Comparison of ENCODE assay signal across 18 cellular contexts in the genomic region with DNA sequence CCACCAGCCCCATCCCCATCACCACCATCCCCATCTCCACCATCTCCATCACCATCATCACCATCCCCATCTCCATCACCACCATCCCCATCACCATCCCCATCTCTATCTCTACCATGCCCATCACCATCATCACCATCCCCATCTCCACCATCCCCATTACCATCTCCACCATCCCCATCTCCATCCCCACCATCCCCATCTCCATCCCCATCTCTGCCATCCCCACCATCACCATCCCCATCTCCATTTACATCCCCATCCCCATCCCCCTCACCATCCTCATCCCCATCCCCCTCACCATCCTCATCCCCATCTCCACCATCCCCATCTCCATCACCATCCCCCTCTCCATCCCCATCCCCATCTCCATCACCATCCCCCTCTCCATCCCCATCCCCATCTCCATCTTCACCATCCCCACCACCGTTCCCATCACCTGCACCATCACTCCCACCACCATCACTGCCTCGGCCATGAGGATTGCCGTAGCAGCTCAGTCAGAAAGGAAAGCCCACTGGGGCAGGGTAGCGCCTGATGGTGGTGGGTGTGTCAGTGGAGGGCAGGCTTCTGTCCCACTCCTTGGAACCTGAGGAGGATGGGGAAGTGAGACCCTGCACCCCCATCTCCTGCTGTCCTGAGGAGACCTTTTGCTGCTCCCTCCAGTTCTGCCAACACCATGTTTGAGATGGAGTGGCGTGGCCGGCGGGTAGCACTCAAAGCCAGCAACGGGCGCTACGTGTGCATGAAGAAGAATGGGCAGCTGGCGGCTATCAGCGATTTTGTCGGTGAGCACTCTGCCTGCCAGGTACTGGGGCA. TPM values are rescaled to one million over a fixed set of nuclear protein-coding genes. Genes with fewer than 3 reads are reported as not detected.
DNase-seq lines count a peak whose midpoint lies in the region; ATAC-seq, FAIRE-seq and TF ChIP-seq lines count a peak whose summit lies in the region.
"Had no signal": no experiment of that assay in that cellular context is flagged by ENCODE, and none has a peak within 500 bp of the region (broad histone marks: within the 10 kb centered on the region; RNA-seq: fewer than 3 reads in every experiment).

No MANE protein-coding gene starts in this region.

- H2BK15ac ChIP-seq in IMR-90 (ENCODE audit: low read depth, low read length) = no peak overlapping the region

- H3K36me3 ChIP-seq in HepG2 (replicated peaks in 1 of 2; ENCODE audit: control insufficient read depth in 1 of 2, insufficient read depth in 2 of 2, low read length in 2 of 2) = peaks cover 0 to 5% of the 10 kb centered on the region in 2 experiments; a peak in 3 of 5 replicates
- peaks cover 0 to 8% (median 2%) of the 10 kb centered on the region in 4 donors for H3K36me3 ChIP-seq in right lobe of liver
- H3K36me3 ChIP-seq in IMR-90 (ENCODE audit: control insufficient read depth, insufficient read depth, low read length) = peaks cover 11% of the 10 kb centered on the region; the same call in 1 of the 2 replicates
- H3K36me3 ChIP-seq in body of pancreas (replicated peaks in 1 of 2; ENCODE audit: insufficient read depth in 1 of 2, low read depth in 2 of 2) = peaks cover 0 to 2% of the 10 kb centered on the region in 2 donors

- peaks cover 13% of the 10 kb centered on the region for H3K4me1 ChIP-seq in HepG2 (ENCODE audit: insufficient read depth, low read length)
- no peaks in the 10 kb centered on the region for H3K4me1 ChIP-seq in right lobe of liver
- no peaks in the 10 kb centered on the region for H3K4me1 ChIP-seq in IMR-90 (ENCODE audit: control insufficient read depth, insufficient read depth, low read length)
- H3K4me1 ChIP-seq in body of pancreas = peaks cover 47% of the 10 kb centered on the region
- H3K4me1 ChIP-seq: HAP-1 had no signal

- H3K18ac ChIP-seq in IMR-90 (ENCODE audit: low read depth, low read length) = no peak overlapping the region

- TF ChIP-seq RAD21 in HepG2 (CRISPR knock-in tag; IDR thresholded peaks at IDR 0.05) = no peak
- TF ChIP-seq RAD21 in IMR-90 (IDR thresholded peaks at IDR 0.05; ENCODE audit: low read length) = no peak

- CTCF ChIA-PET in HepG2 (lab: Yijun Ruan, JAX; ENCODE audit: low intra/inter-chr PET ratio, low total read pairs) = no interaction called here
- CTCF ChIA-PET in IMR-90 (lab: Yijun Ruan, JAX) = no interaction called here

- no peak overlapping the region for H3K4ac ChIP-seq in IMR-90 (ENCODE audit: low read depth, low read length)

- no peak overlapping the region for H4K8ac ChIP-seq in IMR-90 (ENCODE audit: low read depth in 2 of 2, low read length in 2 of 2)

- no peak overlapping the region for H3K27ac ChIP-seq in HepG2 (ENCODE audit: extremely low read length, insufficient read depth, low read length)
- no peak overlapping the region for H3K27ac ChIP-seq in right lobe of liver
- no peak overlapping the region for H3K27ac ChIP-seq in IMR-90 (ENCODE audit: insufficient read depth, low read length)
- H3K27ac ChIP-seq in body of pancreas = peak overlapping the region; percentile 75 to 91 (median 90)
- H3K27ac ChIP-seq: C4-2B, HL-60 had no signal

- dilution Hi-C loops in IMR-90 (cut with HindIII; ENCODE audit: low sequenced_read_pairs, unreplicated experiment) = no loop called here

- H3K9ac ChIP-seq in HepG2 (ENCODE audit: insufficient read depth, low read depth, low read length) = no peak overlapping the region
- H3K9ac ChIP-seq in IMR-90 (ENCODE audit: low read depth, low read length) = no peak overlapping the region

- no peaks in the 10 kb centered on the region for H3K27me3 ChIP-seq in HepG2 (ENCODE audit: control insufficient read depth in 1 of 2, insufficient read depth in 2 of 2, low read length in 2 of 2)
- H3K27me3 ChIP-seq in right lobe of liver = no peaks in the 10 kb centered on the region
- H3K27me3 ChIP-seq in IMR-90 (ENCODE audit: control insufficient read depth, insufficient read depth, low read length) = peaks cover 10% of the 10 kb centered on the region; the same call in 1 of the 2 replicates
- no peaks in the 10 kb centered on the region for H3K27me3 ChIP-seq in body of pancreas

- peak overlapping the region; percentile 87 for H2AK9ac ChIP-seq in IMR-90 (replicated peaks; ENCODE audit: low read depth, low read length, poor library complexity)

- H4K20me1 ChIP-seq in HepG2 (ENCODE audit: insufficient read depth, low read length) (no peaks in the 10 kb centered on the region), IMR-90 (ENCODE audit: insufficient read depth, low read length) (peaks cover 7% of the 10 kb centered on the region; the same call in 1 of the 2 replicates)

- H2BK20ac ChIP-seq in IMR-90 (ENCODE audit: low read depth, low read length) = no peak overlapping the region

- no peak overlapping the region for H3K14ac ChIP-seq in IMR-90 (replicated peaks; ENCODE audit: low read depth, low read length)

- H3K56ac ChIP-seq in IMR-90 (ENCODE audit: extremely low read depth, insufficient read depth, low read length) = no peak overlapping the region

- POLR2A ChIA-PET in HepG2 (lab: Yijun Ruan, JAX) = no interaction called here
- POLR2A ChIA-PET in IMR-90 (lab: Charles Lee; ENCODE audit: unreplicated experiment) = interaction anchor here (0.6 kb wide), 2 partner anchors 24 to 287 kb away, joined by 3 to 10 read pairs; no protein-coding TSS in a partner anchor

- intact Hi-C loops in HepG2 (cut with micrococcal nuclease; ENCODE audit: unreplicated experiment) = no loop called here
- intact Hi-C loops in right lobe of liver (cut with DNase I) = loop anchor here in 1 of 2 donors (10.0 kb wide), 1 partner anchor 59 kb away; no protein-coding TSS in a partner anchor
- intact Hi-C loops in IMR-90 (cut with micrococcal nuclease) = no loop called here
- intact Hi-C loops in body of pancreas (cut with DNase I) = no loop called here

- TF ChIP-seq CTCF in HepG2 (CRISPR knock-in tag; IDR thresholded peaks at IDR 0.05) (no peak), right lobe of liver (IDR thresholded peaks at IDR 0.05) (no peak), IMR-90 (conservative IDR thresholded peaks at IDR 0.05; ENCODE audit: low read depth, low read length) (no peak), body of pancreas (IDR thresholded peaks at IDR 0.05) (no peak)

- no peak overlapping the region for H3K23ac ChIP-seq in IMR-90 (ENCODE audit: low read depth, low read length)

- no peaks in the 10 kb centered on the region for H3K79me2 ChIP-seq in HepG2 (ENCODE audit: insufficient read depth, low read length)

- H3K9me1 ChIP-seq in IMR-90 (ENCODE audit: insufficient read depth, low read length) = no peaks in the 10 kb centered on the region

- in situ Hi-C loops in HepG2 (cut with HindIII; ENCODE audit: extremely low pct_ligation_motif_present, low pct_unique_long_range_greater_than_20kb) = no loop called here
- in situ Hi-C loops in IMR-90 (cut with MboI; ENCODE audit: low sequenced_read_pairs) = no loop called here

- H2AFZ ChIP-seq in HepG2 (ENCODE audit: low read length) (no peak overlapping the region), IMR-90 (replicated peaks; ENCODE audit: low read length, poor library complexity) (no peak overlapping the region)

- H3K4me2 ChIP-seq in HepG2 (ENCODE audit: low read depth, low read length) = no peak overlapping the region
- H3K4me2 ChIP-seq in IMR-90 (ENCODE audit: low read depth, low read length) = no peak overlapping the region

- FAIRE-seq in HepG2 (lab: Jason Lieb, UNC) = no peak
- FAIRE-seq: D721Med, GM19239 had no signal

- TF ChIP-seq EP300 in HepG2 (IDR thresholded peaks at IDR 0.05; ENCODE audit: low read depth in 2 of 2, low read length in 2 of 2) (no peak), HepG2 (CRISPR knock-in tag; IDR thresholded peaks at IDR 0.05; ENCODE audit: borderline replicate concordance) (no peak)

- H4K5ac ChIP-seq in IMR-90 (ENCODE audit: low read depth, low read length) = no peak overlapping the region

- no peak overlapping the region for H2BK120ac ChIP-seq in IMR-90 (ENCODE audit: low read depth, low read length)

- H3K4me3 ChIP-seq in HepG2 (replicated peaks in 1 of 3; ENCODE audit: insufficient read depth in 1 of 3, low read depth in 2 of 3, low read length in 3 of 3) (no peak overlapping the region), right lobe of liver (no peak overlapping the region), IMR-90 (ENCODE audit: insufficient read depth, low read depth, low read length) (no peak overlapping the region), body of pancreas (no peak overlapping the region)
- H3K4me3 ChIP-seq: HAP-1 had no signal

- peak overlapping the region; percentile 33 for H2BK5ac ChIP-seq in IMR-90 (ENCODE audit: low read depth, low read length, poor library complexity, severe bottlenecking)

- peaks cover 15% of the 10 kb centered on the region; the same call in 1 of the 2 replicates for H3K9me3 ChIP-seq in HepG2 (ENCODE audit: low read length)
- H3K9me3 ChIP-seq in right lobe of liver = no peaks in the 10 kb centered on the region
- H3K9me3 ChIP-seq in IMR-90 (ENCODE audit: control insufficient read depth, insufficient read depth, low read length) = no peaks in the 10 kb centered on the region
- H3K9me3 ChIP-seq in body of pancreas = no peaks in the 10 kb centered on the region
- H3K9me3 ChIP-seq: Caco-2, HAP-1 had no signal

- ATAC-seq in HepG2 (no peak), right lobe of liver (no peak), IMR-90 (ENCODE audit: low read depth) (no peak), body of pancreas (no peak), HG03442 (IDR thresholded peaks at IDR 0.05; ENCODE audit: unreplicated experiment) (no peak)

- TF ChIP-seq POLR2A in HepG2 (IDR thresholded peaks at IDR 0.05; ENCODE audit: insufficient read depth in 1 of 2, low read depth in 2 of 2, low read length in 2 of 2) (no peak), right lobe of liver (IDR thresholded peaks at IDR 0.05) (no peak), IMR-90 (IDR thresholded peaks at IDR 0.05; ENCODE audit: low read depth, low read length) (no peak), body of pancreas (IDR thresholded peaks at IDR 0.05) (no peak)

- no peaks in the 10 kb centered on the region for H3K79me1 ChIP-seq in IMR-90 (ENCODE audit: low read depth in 1 of 2, low read length in 2 of 2)

- WGBS in HepG2 (ENCODE audit: low lambda C conversion rate) = 72% methylated on average over 13 of the region's 13 CpGs
- 80% methylated on average over 4 of the region's 13 CpGs for WGBS in right lobe of liver (ENCODE audit: insufficient coverage, low coverage, low lambda C conversion rate, missing lambda C conversion rate)
- WGBS in IMR-90 (ENCODE audit: extremely low coverage in 2 of 2, insufficient read length in 1 of 2), 2 experiments = 80% methylated on average over 2 of the region's 13 CpGs; no CpG with 5 or more reads in 1 of the 2 experiments
- 0 to 36% methylated on average over 8 to 13 of the region's 13 CpGs for WGBS in body of pancreas, 2 donors

- no peak for DNase-seq in HepG2 (ENCODE audit: low spot score)
- no peak for DNase-seq in right lobe of liver
- DNase-seq in IMR-90 = no peak
- DNase-seq in body of pancreas = no peak
- DNase-seq in amygdala (lab: John Stamatoyannopoulos, UW) = no peak
- DNase-seq in NCI-H1417 treated with DMSO at 0.1 percent for 48 hours (lab: John Stamatoyannopoulos, UW) = no peak
- DNase-seq: ACHN; Caco-2; CD4-positive, alpha-beta T cell; DMS79 treated with DMSO at 0.1 percent for 48 hours; GF-D8; KG1 had no signal

- H2AK5ac ChIP-seq in IMR-90 (ENCODE audit: low read depth, low read length) = no peak overlapping the region

- BruUV-seq in HepG2 (replicated peaks; lab: Mats Ljungman, UMichigan) (no TSS peak), IMR-90 (replicated peaks; lab: Mats Ljungman, UMichigan) (no TSS peak)

- H4K91ac ChIP-seq in IMR-90 (ENCODE audit: insufficient read depth, low read depth, low read length) = no peak overlapping the region

RNA-seq across cellular contexts. Expression of gene FSCN2, which starts 7.5 kb away (rescaled TPM):
- not detected in 2 replicates for total RNA-seq in HepG2 (2016; rRNA removed; fragmentation: Illumina TruSeq; extraction: Trizol)
- total RNA-seq in HepG2 (2016; cell fraction: cytosol; rRNA removed; fragmentation: Illumina TruSeq; extraction: Trizol; ENCODE audit: low read depth) = not detected in 2 replicates
- not detected in 2 replicates for total RNA-seq in HepG2 (2016; cell fraction: insoluble cytoplasmic fraction; rRNA removed; fragmentation: Illumina TruSeq; extraction: Trizol)
- not detected in 2 replicates for total RNA-seq in HepG2 (2016; cell fraction: membrane; rRNA removed; fragmentation: Illumina TruSeq; extraction: Trizol)
- not detected in 2 replicates for total RNA-seq in HepG2 (2016; cell fraction: nucleus; rRNA removed; fragmentation: Illumina TruSeq; extraction: Trizol)
- polyA plus RNA-seq in HepG2 (2011; rRNA removed) = 0.09 and 0.31 TPM in 2 replicates
- polyA plus RNA-seq in HepG2 (2011; cell fraction: cytosol; rRNA removed) = 0.17 TPM in 2 replicates
- polyA plus RNA-seq in HepG2 (2011; cell fraction: nucleus; rRNA removed) = 2.2 and 2.8 TPM in 2 replicates
- 0.11 and 0.17 TPM in 2 replicates for polyA plus RNA-seq in HepG2 (2012)
- not detected in 2 replicates for polyA plus RNA-seq in HepG2 (2016; cell fraction: cytosol; fragmentation: Illumina TruSeq; extraction: Trizol; ENCODE audit: low read depth)
- polyA plus RNA-seq in HepG2 (2016; cell fraction: insoluble cytoplasmic fraction; fragmentation: Illumina TruSeq; extraction: Trizol; ENCODE audit: low read depth) = not detected in 2 replicates
- polyA plus RNA-seq in HepG2 (2016; cell fraction: membrane; fragmentation: Illumina TruSeq; extraction: Trizol; ENCODE audit: low read depth) = not detected in 2 replicates
- polyA plus RNA-seq in HepG2 (2016; cell fraction: nucleus; fragmentation: Illumina TruSeq; extraction: Trizol; ENCODE audit: insufficient read depth, low read depth) = not detected in 2 replicates
- 1.5 and 1.9 TPM in 2 replicates for polyA minus RNA-seq in HepG2 (2011; rRNA and poly(A)+ RNA removed; ENCODE audit: low replicate concordance)
- not detected in 2 replicates for polyA minus RNA-seq in HepG2 (2011; cell fraction: cytosol; rRNA and poly(A)+ RNA removed)
- polyA minus RNA-seq in HepG2 (2011; cell fraction: nucleus; rRNA and poly(A)+ RNA removed) = 0.75 and 0.77 TPM in 2 replicates
- total RNA-seq in right lobe of liver = under 1 TPM in 1 of 6 experiments, not detected in 5; 0.22 TPM
- 0.18 and 0.28 TPM in 2 replicates for total RNA-seq in IMR-90 (2012; rRNA removed)
- polyA plus RNA-seq in IMR-90 (2012; rRNA removed) = 0.84 and 1.1 TPM in 2 replicates
- 0.22 and 0.96 TPM in 2 replicates for polyA plus RNA-seq in IMR-90 (2012; cell fraction: cytosol; rRNA removed)
- polyA plus RNA-seq in IMR-90 (2012; cell fraction: nucleus; rRNA removed; ENCODE audit: low replicate concordance) = 2.6 and 6.7 TPM in 2 replicates
- 10 to 100 TPM in 1 of 2 donors, 1 to 10 TPM in 1; 7.0 to 13.5 TPM for total RNA-seq in body of pancreas

RNA-seq across cellular contexts. Expression of gene FAAP100, which starts 16.5 kb away (rescaled TPM):
- total RNA-seq in HepG2 (2016; rRNA removed; fragmentation: Illumina TruSeq; extraction: Trizol) = 13.9 and 20.8 TPM in 2 replicates
- total RNA-seq in HepG2 (2016; cell fraction: cytosol; rRNA removed; fragmentation: Illumina TruSeq; extraction: Trizol; ENCODE audit: low read depth) = 10.4 and 11.2 TPM in 2 replicates
- 11.4 and 20.4 TPM in 2 replicates for total RNA-seq in HepG2 (2016; cell fraction: insoluble cytoplasmic fraction; rRNA removed; fragmentation: Illumina TruSeq; extraction: Trizol)
- total RNA-seq in HepG2 (2016; cell fraction: membrane; rRNA removed; fragmentation: Illumina TruSeq; extraction: Trizol) = 23.6 and 25.4 TPM in 2 replicates
- 19.0 and 22.7 TPM in 2 replicates for total RNA-seq in HepG2 (2016; cell fraction: nucleus; rRNA removed; fragmentation: Illumina TruSeq; extraction: Trizol)
- polyA plus RNA-seq in HepG2 (2011; rRNA removed) = 7.6 and 11.1 TPM in 2 replicates
- 6.5 and 11.8 TPM in 2 replicates for polyA plus RNA-seq in HepG2 (2011; cell fraction: cytosol; rRNA removed)
- polyA plus RNA-seq in HepG2 (2011; cell fraction: nucleus; rRNA removed) = 37.4 and 38.6 TPM in 2 replicates
- polyA plus RNA-seq in HepG2 (2012) = 9.3 and 10.7 TPM in 2 replicates
- 6.1 and 6.4 TPM in 2 replicates for polyA plus RNA-seq in HepG2 (2016; cell fraction: cytosol; fragmentation: Illumina TruSeq; extraction: Trizol; ENCODE audit: low read depth)
- polyA plus RNA-seq in HepG2 (2016; cell fraction: insoluble cytoplasmic fraction; fragmentation: Illumina TruSeq; extraction: Trizol; ENCODE audit: low read depth) = 13.7 and 17.1 TPM in 2 replicates
- polyA plus RNA-seq in HepG2 (2016; cell fraction: membrane; fragmentation: Illumina TruSeq; extraction: Trizol; ENCODE audit: low read depth) = 14.4 and 16.7 TPM in 2 replicates
- polyA plus RNA-seq in HepG2 (2016; cell fraction: nucleus; fragmentation: Illumina TruSeq; extraction: Trizol; ENCODE audit: insufficient read depth, low read depth) = 43.7 and 45.9 TPM in 2 replicates
- polyA minus RNA-seq in HepG2 (2011; rRNA and poly(A)+ RNA removed; ENCODE audit: low replicate concordance) = 13.6 and 27.9 TPM in 2 replicates
- polyA minus RNA-seq in HepG2 (2011; cell fraction: cytosol; rRNA and poly(A)+ RNA removed) = 7.7 and 8.2 TPM in 2 replicates
- 22.8 and 26.2 TPM in 2 replicates for polyA minus RNA-seq in HepG2 (2011; cell fraction: nucleus; rRNA and poly(A)+ RNA removed)
- total RNA-seq in right lobe of liver = 10 to 100 TPM; 13.1 to 17.1 (median 15.2) TPM
- total RNA-seq in IMR-90 (2012; rRNA removed) = 7.5 and 7.9 TPM in 2 replicates
- 24.8 and 27.5 TPM in 2 replicates for polyA plus RNA-seq in IMR-90 (2012; rRNA removed)
- polyA plus RNA-seq in IMR-90 (2012; cell fraction: cytosol; rRNA removed) = 14.4 and 23.9 TPM in 2 replicates
- 48.3 and 135 TPM in 2 replicates for polyA plus RNA-seq in IMR-90 (2012; cell fraction: nucleus; rRNA removed; ENCODE audit: low replicate concordance)
- 10 to 100 TPM; 27.8 to 50.4 TPM for total RNA-seq in body of pancreas

RNA-seq across cellular contexts. Expression of gene ACTG1, which starts 23.1 kb away (rescaled TPM):
- total RNA-seq in HepG2 (2016; rRNA removed; fragmentation: Illumina TruSeq; extraction: Trizol) (973 and 1,028 TPM in 2 replicates), right lobe of liver (1,000 to 10,000 TPM in 3 of 6 experiments, 100 to 1,000 TPM in 3; 218 to 2,508 (median 1,326) TPM), IMR-90 (2012; rRNA removed) (12,144 and 15,732 TPM in 2 replicates), body of pancreas (1,000 to 10,000 TPM; 1,634 to 1,790 TPM)
- 361 and 399 TPM in 2 replicates for total RNA-seq in HepG2 (2016; cell fraction: cytosol; rRNA removed; fragmentation: Illumina TruSeq; extraction: Trizol; ENCODE audit: low read depth)
- total RNA-seq in HepG2 (2016; cell fraction: insoluble cytoplasmic fraction; rRNA removed; fragmentation: Illumina TruSeq; extraction: Trizol) = 848 and 989 TPM in 2 replicates
- 986 and 1,002 TPM in 2 replicates for total RNA-seq in HepG2 (2016; cell fraction: membrane; rRNA removed; fragmentation: Illumina TruSeq; extraction: Trizol)
- 479 and 519 TPM in 2 replicates for total RNA-seq in HepG2 (2016; cell fraction: nucleus; rRNA removed; fragmentation: Illumina TruSeq; extraction: Trizol)
- polyA plus RNA-seq in HepG2 (2011; rRNA removed) (1,138 and 1,217 TPM in 2 replicates), IMR-90 (2012; rRNA removed) (10,271 and 10,907 TPM in 2 replicates)
- 2,631 and 2,697 TPM in 2 replicates for polyA plus RNA-seq in HepG2 (2011; cell fraction: cytosol; rRNA removed)
- 3,693 and 3,967 TPM in 2 replicates for polyA plus RNA-seq in HepG2 (2011; cell fraction: nucleus; rRNA removed)
- 1,881 and 2,139 TPM in 2 replicates for polyA plus RNA-seq in HepG2 (2012)
- 598 and 619 TPM in 2 replicates for polyA plus RNA-seq in HepG2 (2016; cell fraction: cytosol; fragmentation: Illumina TruSeq; extraction: Trizol; ENCODE audit: low read depth)
- 1,358 and 1,713 TPM in 2 replicates for polyA plus RNA-seq in HepG2 (2016; cell fraction: insoluble cytoplasmic fraction; fragmentation: Illumina TruSeq; extraction: Trizol; ENCODE audit: low read depth)
- polyA plus RNA-seq in HepG2 (2016; cell fraction: membrane; fragmentation: Illumina TruSeq; extraction: Trizol; ENCODE audit: low read depth) = 1,224 and 1,364 TPM in 2 replicates
- 1,038 and 1,070 TPM in 2 replicates for polyA plus RNA-seq in HepG2 (2016; cell fraction: nucleus; fragmentation: Illumina TruSeq; extraction: Trizol; ENCODE audit: insufficient read depth, low read depth)
- 750 and 1,581 TPM in 2 replicates for polyA minus RNA-seq in HepG2 (2011; rRNA and poly(A)+ RNA removed; ENCODE audit: low replicate concordance)
- 1,072 and 1,192 TPM in 2 replicates for polyA minus RNA-seq in HepG2 (2011; cell fraction: cytosol; rRNA and poly(A)+ RNA removed)
- 609 and 760 TPM in 2 replicates for polyA minus RNA-seq in HepG2 (2011; cell fraction: nucleus; rRNA and poly(A)+ RNA removed)
- 46,606 and 47,328 TPM in 2 replicates for polyA plus RNA-seq in IMR-90 (2012; cell fraction: cytosol; rRNA removed)
- polyA plus RNA-seq in IMR-90 (2012; cell fraction: nucleus; rRNA removed; ENCODE audit: low replicate concordance) = 8,917 and 28,399 TPM in 2 replicates

Comparison
In these comparisons a context has a peak if more than half of its experiments do, and no peak if none do; other contexts are left out.
1. H3K27ac ChIP-seq: peak in body of pancreas (4 of 4); none in HepG2 (single experiment), right lobe of liver (0 of 3) and IMR-90 (single experiment).